ENCODE assay signal across 30 cellular contexts in genomic region chr13:23473236-23473635, GRCh38.
"Had no signal": no experiment of that assay in that cellular context is flagged by ENCODE, and none has a peak within 500 bp of the region (broad histone marks: within the 10 kb centered on the region; RNA-seq: fewer than 3 reads in every experiment).

No MANE protein-coding gene starts in this region.

- H3K36me3 Mint-ChIP-seq: activated naive CD8-positive, alpha-beta T cell had no signal

- H3K4me1 Mint-ChIP-seq: activated T-helper 17 cell treated with anti-CD3 and anti-CD28 coated beads, Interleukin-2, amount 50 U/mL, for 72 hours; central memory CD8-positive, alpha-beta T cell; T-helper 17 cell had no signal

- H3K4me3 ChIP-seq: coronary artery, dorsolateral prefrontal cortex, esophagus muscularis mucosa, gastroesophageal sphincter, heart right ventricle had no signal

- H3K27me3 ChIP-seq: brain microvascular endothelial cell, dorsolateral prefrontal cortex, esophagus muscularis mucosa, gastroesophageal sphincter, heart right ventricle had no signal

- H3K27ac Mint-ChIP-seq: activated CD8-positive, alpha-beta T cell treated with anti-CD3 and anti-CD28 coated beads for 36 hours; activated naive CD8-positive, alpha-beta T cell; activated T-helper 17 cell treated with anti-CD3 and anti-CD28 coated beads, Interleukin-2, amount 50 U/mL, for 72 hours; dendritic cell treated with granulocyte-macrophage colony-stimulating factor and Interleukin-4, amounts not matched to agents 40 ng/mL and 50 ng/mL, for 4 days; T-helper 17 cell; T-helper 2 cell treated with Interferon-gamma antibody and Interleukin-4, amounts not matched to agents 5 μg/mL and 100 μg/mL, for 36 hours had no signal

- ATAC-seq: activated CD8-positive, alpha-beta T cell treated with anti-CD3 and anti-CD28 coated beads for 36 hours; activated T-cell treated with anti-CD3 and anti-CD28 coated beads, Interleukin-2, amount 50 U/mL, for 4 hours; activated T-helper 17 cell treated with anti-CD3 and anti-CD28 coated beads, Interleukin-2, amount 50 U/mL, for 72 hours; gastroesophageal sphincter; heart right ventricle; T-helper 17 cell had no signal

- DNase-seq: activated CD4-positive, alpha-beta T cell treated with anti-CD3 and anti-CD28 coated beads for 1 hour; activated CD4-positive, alpha-beta T cell treated with anti-CD3 and anti-CD28 coated beads for 4 hours; activated CD4-positive, alpha-beta T cell treated with anti-CD3 and anti-CD28 coated beads, Interleukin-2, amount 50 U/mL, for 1 hour; activated CD4-positive, alpha-beta T cell treated with anti-CD3 and anti-CD28 coated beads, Interleukin-2, amount 50 U/mL, for 48 hours; activated CD8-positive, alpha-beta memory T cell treated with anti-CD3 and anti-CD28 coated beads for 24 hours; activated CD8-positive, alpha-beta T cell treated with anti-CD3 and anti-CD28 coated beads for 36 hours; activated effector memory CD4-positive, alpha-beta T cell treated with Interleukin-2 at 50 U/mL for 16 hours; activated gamma-delta T cell treated with Interleukin-2 at 50 U/mL for 16 hours; activated naive CD4-positive, alpha-beta T cell treated with anti-CD3 and anti-CD28 coated beads, Interleukin-2, amount 50 U/mL, for 16 hours; activated naive CD4-positive, alpha-beta T cell treated with Interleukin-2 at 50 U/mL for 16 hours; activated T-cell treated with anti-CD3 and anti-CD28 coated beads, Interleukin-2, amount 50 U/mL, for 4 hours; amniotic stem cell; anterior cingulate cortex; brain microvascular endothelial cell; dorsolateral prefrontal cortex; effector memory CD4-positive, alpha-beta T cell; erythroblast; foreskin melanocyte; heart right ventricle; T-helper 1 cell; T-helper 17 cell; T1000 had no signal

- H3K9me3 ChIP-seq: esophagus muscularis mucosa, gastroesophageal sphincter had no signal

- H3K4me1 ChIP-seq: heart right ventricle had no signal

- H3K36me3 ChIP-seq: brain microvascular endothelial cell, esophagus muscularis mucosa, gastroesophageal sphincter, heart right ventricle had no signal

- H3K27ac ChIP-seq: coronary artery, dorsolateral prefrontal cortex, esophagus muscularis mucosa, gastroesophageal sphincter, heart right ventricle had no signal

- H3K27me3 Mint-ChIP-seq: activated naive CD8-positive, alpha-beta T cell; dendritic cell treated with granulocyte-macrophage colony-stimulating factor and Interleukin-4, amounts not matched to agents 40 ng/mL and 50 ng/mL, for 4 days had no signal

- H3K4me3 Mint-ChIP-seq: activated CD8-positive, alpha-beta T cell treated with anti-CD3 and anti-CD28 coated beads for 36 hours; activated naive CD8-positive, alpha-beta T cell; activated T-cell treated with anti-CD3 and anti-CD28 coated beads, Interleukin-2, amount 50 U/mL, for 4 hours; activated T-helper 17 cell treated with anti-CD3 and anti-CD28 coated beads, Interleukin-2, amount 50 U/mL, for 72 hours; central memory CD8-positive, alpha-beta T cell; dendritic cell treated with granulocyte-macrophage colony-stimulating factor and Interleukin-4, amounts not matched to agents 40 ng/mL and 50 ng/mL, for 4 days; T-helper 17 cell; T-helper 2 cell treated with Interferon-gamma antibody and Interleukin-4, amounts not matched to agents 5 μg/mL and 100 μg/mL, for 36 hours had no signal

- H3K9me3 Mint-ChIP-seq: activated CD8-positive, alpha-beta T cell treated with anti-CD3 and anti-CD28 coated beads for 36 hours; activated T-cell treated with anti-CD3 and anti-CD28 coated beads, Interleukin-2, amount 50 U/mL, for 4 hours; activated T-helper 17 cell treated with anti-CD3 and anti-CD28 coated beads, Interleukin-2, amount 50 U/mL, for 72 hours; central memory CD8-positive, alpha-beta T cell; dendritic cell treated with granulocyte-macrophage colony-stimulating factor and Interleukin-4, amounts not matched to agents 40 ng/mL and 50 ng/mL, for 4 days; T-helper 2 cell treated with Interferon-gamma antibody and Interleukin-4, amounts not matched to agents 5 μg/mL and 100 μg/mL, for 36 hours had no signal
